1 cellular context compared by ENCODE assay signal in the genomic region with DNA sequence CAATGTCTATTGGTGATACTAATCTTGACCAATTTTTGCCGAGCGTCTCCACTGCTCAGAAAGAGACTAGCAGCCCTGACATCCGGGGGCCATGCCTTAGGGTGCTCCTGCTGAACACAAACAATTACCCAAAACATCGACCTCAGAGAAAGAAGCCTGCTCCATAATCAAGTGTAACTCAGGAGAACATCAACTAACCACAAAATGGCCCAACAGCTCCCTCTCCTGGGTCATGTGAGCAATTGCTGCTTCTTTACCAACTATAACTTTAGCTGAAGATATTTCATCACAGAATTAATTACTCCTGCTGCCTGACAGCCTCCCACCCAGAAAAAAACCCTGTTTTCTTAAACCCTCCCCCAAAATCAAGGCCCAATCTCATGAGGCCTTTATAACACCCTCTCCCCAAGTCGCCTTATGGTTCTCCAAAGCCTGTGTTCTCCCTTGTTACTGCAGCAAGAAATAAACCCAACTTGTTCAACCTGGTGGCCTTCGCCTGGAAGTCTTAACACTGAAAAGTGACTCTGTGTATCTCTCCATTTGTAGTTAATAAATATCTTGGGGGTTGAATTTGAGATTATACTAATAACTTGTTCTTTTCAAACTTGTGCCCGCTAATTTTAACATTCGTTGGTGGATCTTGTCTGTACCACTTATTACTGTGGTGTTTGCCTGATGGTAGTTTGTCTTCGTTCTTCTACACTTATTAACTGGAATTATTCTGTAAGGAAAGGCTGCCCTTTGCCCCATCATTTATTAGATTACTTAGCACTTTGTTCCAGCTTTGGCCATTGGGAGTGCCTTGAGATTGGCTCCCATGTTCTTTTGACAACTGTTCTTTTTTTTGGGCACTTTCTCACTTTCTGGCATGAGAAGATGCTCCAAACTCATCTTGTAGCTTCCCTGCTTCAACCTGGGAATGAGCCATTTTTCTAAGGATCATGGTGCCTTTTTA.
TF ChIP-seq lines count a peak whose summit lies in the region.

No MANE protein-coding gene starts in this region.

TF ChIP-seq in HepG2, 621 proteins besides CTCF, POLR2A, EP300 and RAD21:
- no peak for TF ChIP-seq RNF2 (conservative IDR thresholded peaks at IDR 0.05; ENCODE audit: low read depth)
- no peak for TF ChIP-seq ARID5B (CRISPR knock-in tag; IDR thresholded peaks at IDR 0.05)
- TF ChIP-seq MTA1 (CRISPR knock-in tag; IDR thresholded peaks at IDR 0.05; ENCODE audit: borderline replicate concordance): no peak
- no peak for TF ChIP-seq ZFP36L2 (CRISPR knock-in tag; IDR thresholded peaks at IDR 0.05)
- no peak for TF ChIP-seq ZNF546 (CRISPR knock-in tag; conservative IDR thresholded peaks at IDR 0.05)
- TF ChIP-seq RELA (CRISPR knock-in tag; IDR thresholded peaks at IDR 0.05): no peak
- TF ChIP-seq, protein P1, sequence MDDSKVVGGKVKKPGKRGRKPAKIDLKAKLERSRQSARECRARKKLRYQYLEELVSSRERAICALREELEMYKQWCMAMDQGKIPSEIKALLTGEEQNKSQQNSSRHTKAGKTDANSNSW (CRISPR knock-in tag; IDR thresholded peaks at IDR 0.05; ENCODE audit: borderline replicate concordance): no peak
- TF ChIP-seq PPARG (CRISPR knock-in tag; conservative IDR thresholded peaks at IDR 0.05): 0 out of 2 replicates have a peak, but pooled peaks have one; percentile 19
- TF ChIP-seq EHMT2 (IDR thresholded peaks at IDR 0.05; ENCODE audit: borderline replicate concordance, low read depth, low read length): no peak
- TF ChIP-seq, protein P2, sequence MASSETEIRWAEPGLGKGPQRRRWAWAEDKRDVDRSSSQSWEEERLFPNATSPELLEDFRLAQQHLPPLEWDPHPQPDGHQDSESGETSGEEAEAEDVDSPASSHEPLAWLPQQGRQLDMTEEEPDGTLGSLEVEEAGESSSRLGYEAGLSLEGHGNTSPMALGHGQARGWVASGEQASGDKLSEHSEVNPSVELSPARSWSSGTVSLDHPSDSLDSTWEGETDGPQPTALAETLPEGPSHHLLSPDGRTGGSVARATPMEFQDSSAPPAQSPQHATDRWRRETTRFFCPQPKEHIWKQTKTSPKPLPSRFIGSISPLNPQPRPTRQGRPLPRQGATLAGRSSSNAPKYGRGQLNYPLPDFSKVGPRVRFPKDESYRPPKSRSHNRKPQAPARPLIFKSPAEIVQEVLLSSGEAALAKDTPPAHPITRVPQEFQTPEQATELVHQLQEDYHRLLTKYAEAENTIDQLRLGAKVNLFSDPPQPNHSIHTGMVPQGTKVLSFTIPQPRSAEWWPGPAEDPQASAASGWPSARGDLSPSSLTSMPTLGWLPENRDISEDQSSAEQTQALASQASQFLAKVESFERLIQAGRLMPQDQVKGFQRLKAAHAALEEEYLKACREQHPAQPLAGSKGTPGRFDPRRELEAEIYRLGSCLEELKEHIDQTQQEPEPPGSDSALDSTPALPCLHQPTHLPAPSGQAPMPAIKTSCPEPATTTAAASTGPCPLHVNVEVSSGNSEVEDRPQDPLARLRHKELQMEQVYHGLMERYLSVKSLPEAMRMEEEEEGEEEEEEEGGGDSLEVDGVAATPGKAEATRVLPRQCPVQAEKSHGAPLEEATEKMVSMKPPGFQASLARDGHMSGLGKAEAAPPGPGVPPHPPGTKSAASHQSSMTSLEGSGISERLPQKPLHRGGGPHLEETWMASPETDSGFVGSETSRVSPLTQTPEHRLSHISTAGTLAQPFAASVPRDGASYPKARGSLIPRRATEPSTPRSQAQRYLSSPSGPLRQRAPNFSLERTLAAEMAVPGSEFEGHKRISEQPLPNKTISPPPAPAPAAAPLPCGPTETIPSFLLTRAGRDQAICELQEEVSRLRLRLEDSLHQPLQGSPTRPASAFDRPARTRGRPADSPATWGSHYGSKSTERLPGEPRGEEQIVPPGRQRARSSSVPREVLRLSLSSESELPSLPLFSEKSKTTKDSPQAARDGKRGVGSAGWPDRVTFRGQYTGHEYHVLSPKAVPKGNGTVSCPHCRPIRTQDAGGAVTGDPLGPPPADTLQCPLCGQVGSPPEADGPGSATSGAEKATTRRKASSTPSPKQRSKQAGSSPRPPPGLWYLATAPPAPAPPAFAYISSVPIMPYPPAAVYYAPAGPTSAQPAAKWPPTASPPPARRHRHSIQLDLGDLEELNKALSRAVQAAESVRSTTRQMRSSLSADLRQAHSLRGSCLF (CRISPR knock-in tag; IDR thresholded peaks at IDR 0.05; ENCODE audit: borderline replicate concordance): no peak
- no peak for TF ChIP-seq ZNF431 (CRISPR knock-in tag; IDR thresholded peaks at IDR 0.05; ENCODE audit: borderline replicate concordance, low read depth)
- no peak for TF ChIP-seq ZNF841 (CRISPR knock-in tag; IDR thresholded peaks at IDR 0.05; ENCODE audit: borderline replicate concordance)
- TF ChIP-seq GTF3A (CRISPR knock-in tag; conservative IDR thresholded peaks at IDR 0.05): no peak
- 0 out of 2 replicates have a peak, but pooled peaks have one; percentile 42 for TF ChIP-seq CEBPB (IDR thresholded peaks at IDR 0.05; ENCODE audit: borderline replicate concordance, low read depth, low read length)
- peak; percentile 90 for TF ChIP-seq SMC3 (IDR thresholded peaks at IDR 0.05; ENCODE audit: low read length)
- no peak for TF ChIP-seq UBTF (CRISPR knock-in tag; IDR thresholded peaks at IDR 0.05)
- no peak for TF ChIP-seq NCOR1 (IDR thresholded peaks at IDR 0.05; ENCODE audit: borderline replicate concordance, low read length)
- no peak for TF ChIP-seq SIX1 (CRISPR knock-in tag; IDR thresholded peaks at IDR 0.05; ENCODE audit: borderline replicate concordance)
- no peak for TF ChIP-seq HDAC1 (CRISPR knock-in tag; IDR thresholded peaks at IDR 0.05)
- no peak for TF ChIP-seq ZSCAN12 (CRISPR knock-in tag; IDR thresholded peaks at IDR 0.05)
- TF ChIP-seq CHD4 (IDR thresholded peaks at IDR 0.05; ENCODE audit: borderline replicate concordance, low read length): no peak
- TF ChIP-seq ZNF101 (CRISPR knock-in tag; IDR thresholded peaks at IDR 0.05; ENCODE audit: borderline replicate concordance, low read depth): no peak
- no peak for TF ChIP-seq ZNF878 (CRISPR knock-in tag; IDR thresholded peaks at IDR 0.05)
- TF ChIP-seq ZNF484 (CRISPR knock-in tag; IDR thresholded peaks at IDR 0.05; ENCODE audit: borderline replicate concordance, low read depth): no peak
- no peak for TF ChIP-seq NR1H2 (CRISPR knock-in tag; IDR thresholded peaks at IDR 0.05; ENCODE audit: borderline replicate concordance, low read depth)
- TF ChIP-seq MED13 (CRISPR knock-in tag; IDR thresholded peaks at IDR 0.05): no peak
- TF ChIP-seq STAG1 (CRISPR knock-in tag; IDR thresholded peaks at IDR 0.05): peak; percentile 95
- TF ChIP-seq NKX3-1 (CRISPR knock-in tag; IDR thresholded peaks at IDR 0.05): no peak
- TF ChIP-seq HNRNPK (IDR thresholded peaks at IDR 0.05; ENCODE audit: low read depth, low read length, poor library complexity, severe bottlenecking): no peak
- TF ChIP-seq ARID3A (IDR thresholded peaks at IDR 0.05; ENCODE audit: low read depth, low read length): 0 out of 2 replicates have a peak, but pooled peaks have one; percentile 35
- TF ChIP-seq, protein P3, sequence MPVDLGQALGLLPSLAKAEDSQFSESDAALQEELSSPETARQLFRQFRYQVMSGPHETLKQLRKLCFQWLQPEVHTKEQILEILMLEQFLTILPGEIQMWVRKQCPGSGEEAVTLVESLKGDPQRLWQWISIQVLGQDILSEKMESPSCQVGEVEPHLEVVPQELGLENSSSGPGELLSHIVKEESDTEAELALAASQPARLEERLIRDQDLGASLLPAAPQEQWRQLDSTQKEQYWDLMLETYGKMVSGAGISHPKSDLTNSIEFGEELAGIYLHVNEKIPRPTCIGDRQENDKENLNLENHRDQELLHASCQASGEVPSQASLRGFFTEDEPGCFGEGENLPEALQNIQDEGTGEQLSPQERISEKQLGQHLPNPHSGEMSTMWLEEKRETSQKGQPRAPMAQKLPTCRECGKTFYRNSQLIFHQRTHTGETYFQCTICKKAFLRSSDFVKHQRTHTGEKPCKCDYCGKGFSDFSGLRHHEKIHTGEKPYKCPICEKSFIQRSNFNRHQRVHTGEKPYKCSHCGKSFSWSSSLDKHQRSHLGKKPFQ (CRISPR knock-in tag; IDR thresholded peaks at IDR 0.05; ENCODE audit: insufficient replicate concordance): no peak
- TF ChIP-seq, protein P4, sequence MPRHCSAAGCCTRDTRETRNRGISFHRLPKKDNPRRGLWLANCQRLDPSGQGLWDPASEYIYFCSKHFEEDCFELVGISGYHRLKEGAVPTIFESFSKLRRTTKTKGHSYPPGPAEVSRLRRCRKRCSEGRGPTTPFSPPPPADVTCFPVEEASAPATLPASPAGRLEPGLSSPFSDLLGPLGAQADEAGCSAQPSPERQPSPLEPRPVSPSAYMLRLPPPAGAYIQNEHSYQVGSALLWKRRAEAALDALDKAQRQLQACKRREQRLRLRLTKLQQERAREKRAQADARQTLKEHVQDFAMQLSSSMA (CRISPR knock-in tag; IDR thresholded peaks at IDR 0.05): no peak
- no peak for TF ChIP-seq CREM (IDR thresholded peaks at IDR 0.05)
- TF ChIP-seq CREM (CRISPR knock-in tag; IDR thresholded peaks at IDR 0.05): no peak
- TF ChIP-seq SAP130 (CRISPR knock-in tag; IDR thresholded peaks at IDR 0.05; ENCODE audit: low read depth): no peak
- TF ChIP-seq, protein P5, sequence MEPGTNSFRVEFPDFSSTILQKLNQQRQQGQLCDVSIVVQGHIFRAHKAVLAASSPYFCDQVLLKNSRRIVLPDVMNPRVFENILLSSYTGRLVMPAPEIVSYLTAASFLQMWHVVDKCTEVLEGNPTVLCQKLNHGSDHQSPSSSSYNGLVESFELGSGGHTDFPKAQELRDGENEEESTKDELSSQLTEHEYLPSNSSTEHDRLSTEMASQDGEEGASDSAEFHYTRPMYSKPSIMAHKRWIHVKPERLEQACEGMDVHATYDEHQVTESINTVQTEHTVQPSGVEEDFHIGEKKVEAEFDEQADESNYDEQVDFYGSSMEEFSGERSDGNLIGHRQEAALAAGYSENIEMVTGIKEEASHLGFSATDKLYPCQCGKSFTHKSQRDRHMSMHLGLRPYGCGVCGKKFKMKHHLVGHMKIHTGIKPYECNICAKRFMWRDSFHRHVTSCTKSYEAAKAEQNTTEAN (CRISPR knock-in tag; conservative IDR thresholded peaks at IDR 0.05): no peak
- TF ChIP-seq MIXL1 (CRISPR knock-in tag; IDR thresholded peaks at IDR 0.05): 0 out of 2 replicates have a peak, but pooled peaks have one; percentile 16
- TF ChIP-seq ZNF383 (CRISPR knock-in tag; IDR thresholded peaks at IDR 0.05; ENCODE audit: borderline replicate concordance): no peak
- TF ChIP-seq DRAP1 (CRISPR knock-in tag; IDR thresholded peaks at IDR 0.05): no peak
- no peak for TF ChIP-seq ZNF605 (CRISPR knock-in tag; IDR thresholded peaks at IDR 0.05)
- no peak for TF ChIP-seq ZNF274 (CRISPR knock-in tag; IDR thresholded peaks at IDR 0.05)
- no peak for TF ChIP-seq SMARCC2 (IDR thresholded peaks at IDR 0.05)
- TF ChIP-seq FOXM1 (CRISPR knock-in tag; IDR thresholded peaks at IDR 0.05): no peak
